In genomic region chr4:3047464-3048286, GRCh38 we compare ENCODE assay signal across 9 cellular contexts. TPM values are rescaled to one million over a fixed set of nuclear protein-coding genes. Genes with fewer than 3 reads are reported as not detected.
A peak's percentile ranks its signal among the peaks of the same experiment; 100 is the strongest.
DNase-seq lines count a peak whose midpoint lies in the region; ATAC-seq and TF ChIP-seq lines count a peak whose summit lies in the region.
"Had no signal": no experiment of that assay in that cellular context is flagged by ENCODE, and none has a peak within 500 bp of the region (broad histone marks: within the 10 kb centered on the region; RNA-seq: fewer than 3 reads in every experiment).

No MANE protein-coding gene starts in this region.

- peak; percentile 38 for TF ChIP-seq CTCF in KMS-11 (conservative IDR thresholded peaks at IDR 0.05; ENCODE audit: low read depth, low read length)
- peak; percentile 78 for TF ChIP-seq CTCF in astrocyte of the cerebellum (IDR thresholded peaks at IDR 0.05; ENCODE audit: low read depth, low read length, missing control alignments)

- H2AFZ ChIP-seq in KMS-11 (ENCODE audit: low read depth): no peak overlapping the region

- no peaks in the 10 kb centered on the region for H4K20me1 ChIP-seq in KMS-11 (ENCODE audit: insufficient read depth)

- in situ Hi-C loops in G401 (cut with HindIII; ENCODE audit: low sequenced_read_pairs) (no loop called here), astrocyte of the cerebellum (cut with HindIII; ENCODE audit: low sequenced_read_pairs) (no loop called here)

- peak overlapping the region; percentile 54 for H3K4me2 ChIP-seq in KMS-11

- peaks cover 9% of the 10 kb centered on the region for H3K4me1 ChIP-seq in KMS-11 (ENCODE audit: low read depth, poor library complexity, severe bottlenecking)

- no peak overlapping the region for H3K27ac ChIP-seq in KMS-11

- H3K27me3 ChIP-seq in KMS-11 (ENCODE audit: insufficient read depth, low read depth): peaks cover 58% of the 10 kb centered on the region; the same call in 1 of the 2 replicates
- H3K27me3 ChIP-seq in MG63: no peaks in the 10 kb centered on the region

- ATAC-seq in GM21526 (IDR thresholded peaks at IDR 0.05; ENCODE audit: low FRiP score, unreplicated experiment): peak; percentile 82

- H3K9ac ChIP-seq in KMS-11: no peak overlapping the region

- H3K9me3 ChIP-seq in MG63: no peaks in the 10 kb centered on the region

- no peaks in the 10 kb centered on the region for H3K79me2 ChIP-seq in KMS-11 (ENCODE audit: insufficient read depth, low read depth)

- peak; percentile 82 for DNase-seq in G401 (ENCODE audit: low spot score)
- DNase-seq in T-helper 2 cell: peak; percentile 35 to 90 (median 53)
- DNase-seq in astrocyte of the cerebellum (ENCODE audit: low read depth): no peak
- DNase-seq in iPS-NIHi11 (ENCODE audit: low spot score): peak; percentile 66
- DNase-seq in stimulated activated CD4-positive, alpha-beta T cell treated with anti-CD3 and anti-CD28 coated beads, Interleukin-12 subunit alpha, Interleukin-12 subunit beta, amount 100 ng/mL, for 48 hours (ENCODE audit: low read depth in 2 of 3, low spot score in 1 of 3): peak; percentile 74 to 75 (median 74)
- no peak for DNase-seq in MG63

- no peak overlapping the region for H3K4me3 ChIP-seq in KMS-11 (IDR thresholded peaks at IDR 0.05; ENCODE audit: insufficient read depth, low read depth, low read length)
- H3K4me3 ChIP-seq in astrocyte of the cerebellum (ENCODE audit: low read depth, low read length): no peak overlapping the region
- H3K4me3 ChIP-seq in MG63: no peak overlapping the region

- H3K36me3 ChIP-seq in KMS-11 (ENCODE audit: insufficient read depth): no peaks in the 10 kb centered on the region
- no peaks in the 10 kb centered on the region for H3K36me3 ChIP-seq in MG63

RNA-seq across cellular contexts. Expression of gene HTT-AS, which starts 26.7 kb away (rescaled TPM):
- total RNA-seq in G401 (2014; rRNA removed; shearing (Covaris generic)): not detected in 2 replicates
- total RNA-seq in MG63 (2014; rRNA removed; shearing (Covaris generic); ENCODE audit: low replicate concordance): not detected in 2 replicates
- total RNA-seq: subcutaneous adipose tissue had no signal

RNA-seq across cellular contexts. Expression of gene HTT, which starts 26.8 kb away (rescaled TPM):
- 52.6 and 96.4 TPM in 2 replicates for total RNA-seq in G401 (2014; rRNA removed; shearing (Covaris generic))
- 6.4 and 8.1 TPM in 2 replicates for total RNA-seq in MG63 (2014; rRNA removed; shearing (Covaris generic); ENCODE audit: low replicate concordance)

Comparison
In these comparisons a context has a peak if more than half of its experiments do, and no peak if none do; other contexts are left out.
1. DNase-seq: peak in G401 (single experiment), T-helper 2 cell (5 of 5), iPS-NIHi11 (single experiment) and stimulated activated CD4-positive, alpha-beta T cell treated with anti-CD3 and anti-CD28 coated beads, Interleukin-12 subunit alpha, Interleukin-12 subunit beta, amount 100 ng/mL, for 48 hours (3 of 3); none in astrocyte of the cerebellum (single experiment) and MG63 (single experiment).